ENCODE assay signal across 1 cellular context in the genomic region with DNA sequence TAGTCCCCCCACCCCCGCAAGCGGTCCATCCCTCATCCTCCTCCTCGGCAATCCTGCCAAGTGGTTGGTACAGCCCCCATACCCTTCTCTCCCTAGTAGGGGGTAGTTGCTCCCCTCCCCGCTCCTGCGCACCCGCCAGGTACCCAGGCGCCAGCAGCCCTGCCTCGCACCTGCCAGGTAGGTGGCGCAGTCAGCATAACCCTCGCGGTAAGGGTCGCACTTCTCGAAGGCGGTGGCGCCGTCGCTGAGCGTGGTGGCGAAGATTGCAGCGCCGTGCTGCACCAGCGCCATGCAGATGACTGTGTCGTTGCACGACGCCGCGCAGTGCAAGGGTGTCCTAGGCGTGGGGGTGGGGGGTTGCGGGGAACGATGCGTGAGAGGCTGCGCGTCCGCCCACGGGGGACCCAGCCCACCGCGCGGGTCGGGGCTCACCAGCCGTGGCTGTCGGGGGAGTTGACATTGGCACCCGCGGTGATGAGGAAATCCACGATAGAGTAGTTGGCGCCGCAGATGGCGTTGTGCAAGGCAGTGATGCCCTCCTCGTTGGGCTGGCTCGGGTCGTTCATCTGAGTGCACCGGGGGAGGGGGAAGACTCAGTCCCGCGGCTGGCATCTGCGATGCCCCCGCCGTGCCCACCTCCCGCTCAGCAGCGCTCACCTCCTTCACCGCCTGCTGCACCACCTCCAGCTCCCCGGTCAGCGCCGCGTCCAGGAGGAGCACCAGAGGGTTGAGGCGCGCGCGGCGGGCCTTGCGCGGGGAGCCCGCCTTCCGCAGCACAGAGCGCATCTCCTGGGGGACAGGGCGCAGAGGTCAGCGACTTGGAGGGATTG.
TF ChIP-seq lines count a peak whose summit lies in the region.

No MANE protein-coding gene starts in this region.

TF ChIP-seq in endothelial cell of umbilical vein, 7 proteins besides CTCF, POLR2A, EP300 and RAD21:
- TF ChIP-seq EZH2 (IDR thresholded peaks at IDR 0.05; ENCODE audit: borderline replicate concordance, low read depth, low read length, severe bottlenecking) = no peak
- no peak for TF ChIP-seq GATA2 (IDR thresholded peaks at IDR 0.05; ENCODE audit: insufficient read depth, insufficient read length, low read depth, low read length)
- no peak for TF ChIP-seq JUN (IDR thresholded peaks at IDR 0.05; ENCODE audit: borderline replicate concordance, insufficient read depth, insufficient read length, low read depth)
- no peak for TF ChIP-seq FOS (IDR thresholded peaks at IDR 0.05; ENCODE audit: borderline replicate concordance, insufficient read depth, low read length)
- TF ChIP-seq POLR2AphosphoS5 (IDR thresholded peaks at IDR 0.05; ENCODE audit: insufficient read depth, low read depth, low read length) = no peak
- TF ChIP-seq, protein P1, sequence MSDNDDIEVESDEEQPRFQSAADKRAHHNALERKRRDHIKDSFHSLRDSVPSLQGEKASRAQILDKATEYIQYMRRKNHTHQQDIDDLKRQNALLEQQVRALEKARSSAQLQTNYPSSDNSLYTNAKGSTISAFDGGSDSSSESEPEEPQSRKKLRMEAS (IDR thresholded peaks at IDR 0.05; ENCODE audit: insufficient read depth, insufficient read length) = no peak
- TF ChIP-seq MYC (IDR thresholded peaks at IDR 0.05; ENCODE audit: low read depth, low read length) = no peak
TF ChIP-seq in endothelial cell of umbilical vein: peak in this region for 0.
